ENCODE assay signal across 8 cellular contexts in the genomic region with DNA sequence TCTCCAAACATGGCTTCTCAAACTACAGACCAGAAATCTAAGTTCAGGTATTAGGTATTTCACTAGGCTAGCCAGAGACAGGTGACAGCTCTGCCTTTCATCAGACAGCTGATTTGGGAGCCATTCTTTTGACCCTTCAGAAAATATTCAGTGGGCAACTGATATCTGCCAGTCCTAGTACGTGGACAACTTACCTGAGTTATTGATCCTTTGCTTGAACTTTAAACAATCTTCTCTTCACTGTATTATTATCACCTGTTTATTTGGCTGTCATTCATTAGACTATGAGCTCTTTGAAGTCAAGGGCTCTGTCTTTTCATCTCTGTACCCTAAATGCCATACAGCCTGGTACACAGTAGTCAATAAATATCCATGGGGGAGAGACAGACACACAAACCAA.
"Had no signal": no experiment of that assay in that cellular context is flagged by ENCODE, and none has a peak within 500 bp of the region (broad histone marks: within the 10 kb centered on the region; RNA-seq: fewer than 3 reads in every experiment).

No MANE protein-coding gene starts in this region.

- DNase-seq: GDM1, GF-D8 had no signal

- H3K4me3 ChIP-seq: GM12878 had no signal

- FAIRE-seq: G401.6, GM12878, GM12891, GM12892, GM18507, GM19239 had no signal

- ATAC-seq: GM12878 had no signal
